23 cellular contexts compared by ENCODE assay signal in genomic region chr15:22956980-22957264, GRCh38. TPM values are rescaled to one million over a fixed set of nuclear protein-coding genes. Genes with fewer than 3 reads are reported as not detected.
A peak's percentile ranks its signal among the peaks of the same experiment; 100 is the strongest.
DNase-seq lines count a peak whose midpoint lies in the region; ATAC-seq, FAIRE-seq and TF ChIP-seq lines count a peak whose summit lies in the region.
"Had no signal": no experiment of that assay in that cellular context is flagged by ENCODE, and none has a peak within 500 bp of the region (broad histone marks: within the 10 kb centered on the region; RNA-seq: fewer than 3 reads in every experiment).

No MANE protein-coding gene starts in this region.

- no peaks in the 10 kb centered on the region for H3K36me3 ChIP-seq in BLaER1 treated with 17β-estradiol and CSF1 and Interleukin-3, amounts not matched to agents 10 nM and 100 nM
- H3K36me3 ChIP-seq in muscle layer of colon (ENCODE audit: insufficient read depth, low read length) (no peaks in the 10 kb centered on the region), osteoblast (ENCODE audit: insufficient read depth, low read length) (no peaks in the 10 kb centered on the region)
- H3K36me3 ChIP-seq: BE2C, esophagus squamous epithelium had no signal

- TF ChIP-seq CTCF in dorsolateral prefrontal cortex (IDR thresholded peaks at IDR 0.05 in 54 of 56, conservative IDR thresholded peaks at IDR 0.05 in 2 of 56; ENCODE audit: low read depth in 1 of 56, partially characterized antibody in 56 of 56) (no peak), osteoblast (IDR thresholded peaks at IDR 0.05; ENCODE audit: extremely low read depth, low read depth, low read length) (no peak)

- no peak for ATAC-seq in GM18867 (IDR thresholded peaks at IDR 0.05; ENCODE audit: unreplicated experiment)
- ATAC-seq: activated CD4-positive, CD25-positive, alpha-beta regulatory T cell treated with anti-CD3 and anti-CD28 coated beads, Interleukin-2, amount 50 U/mL, for 24 hours; effector memory CD8-positive, alpha-beta T cell; Panc1 had no signal

- no peaks in the 10 kb centered on the region; a peak in 2 of 22 replicates for H3K27me3 ChIP-seq in BLaER1 treated with 17β-estradiol and CSF1 and Interleukin-3, amounts not matched to agents 10 nM and 100 nM
- no peaks in the 10 kb centered on the region for H3K27me3 ChIP-seq in dorsolateral prefrontal cortex
- no peaks in the 10 kb centered on the region for H3K27me3 ChIP-seq in muscle layer of colon (ENCODE audit: control insufficient read depth in 1 of 2, insufficient read depth in 2 of 2, low read length in 2 of 2)
- no peaks in the 10 kb centered on the region for H3K27me3 ChIP-seq in osteoblast (ENCODE audit: insufficient read depth, low read length)
- H3K27me3 ChIP-seq: BE2C, esophagus squamous epithelium had no signal

- FAIRE-seq in RCC 7860 (lab: Jason Lieb, UNC) = no peak
- FAIRE-seq: A549, D721Med had no signal

- no peaks in the 10 kb centered on the region for H3K9me3 ChIP-seq in BLaER1 treated with 17β-estradiol and CSF1 and Interleukin-3, amounts not matched to agents 10 nM and 100 nM (replicated peaks in 1 of 11)
- H3K9me3 ChIP-seq in muscle layer of colon (ENCODE audit: low read length) (no peaks in the 10 kb centered on the region), osteoblast (ENCODE audit: low read depth, low read length) (no peaks in the 10 kb centered on the region)
- H3K9me3 ChIP-seq: A549, BE2C, esophagus squamous epithelium had no signal

- H3K79me2 ChIP-seq in osteoblast (ENCODE audit: insufficient read depth, low read length) = peaks cover 94% of the 10 kb centered on the region

- H3K4me2 ChIP-seq in BLaER1 treated with 17β-estradiol and CSF1 and Interleukin-3, amounts not matched to agents 10 nM and 100 nM = peak overlapping the region; percentile 80 to 100 (median 96)
- H3K4me2 ChIP-seq in osteoblast (ENCODE audit: insufficient read depth, low read length) = no peak overlapping the region
- H3K4me2 ChIP-seq: A549 had no signal

- H4K20me1 ChIP-seq in BLaER1 treated with 17β-estradiol and CSF1 and Interleukin-3, amounts not matched to agents 10 nM and 100 nM = peaks cover 57 to 100% (median 98%) of the 10 kb centered on the region in 11 experiments
- H4K20me1 ChIP-seq in osteoblast (ENCODE audit: insufficient read depth, low read length) = peaks cover 68% of the 10 kb centered on the region

- peak overlapping the region in 5 of 10 experiments; percentile 6 to 53 (median 14); a peak in 4 of 20 replicates for H3K4me3 ChIP-seq in BLaER1 treated with 17β-estradiol and CSF1 and Interleukin-3, amounts not matched to agents 10 nM and 100 nM
- H3K4me3 ChIP-seq in dorsolateral prefrontal cortex (no peak overlapping the region), muscle layer of colon (ENCODE audit: low read depth in 1 of 2, low read length in 2 of 2) (no peak overlapping the region), osteoblast (ENCODE audit: insufficient read depth, low read length) (no peak overlapping the region)
- H3K4me3 ChIP-seq: A549, esophagus squamous epithelium had no signal

- peak overlapping the region; percentile 26 to 86 (median 77); a peak in 19 of 22 replicates for H3K27ac ChIP-seq in BLaER1 treated with 17β-estradiol and CSF1 and Interleukin-3, amounts not matched to agents 10 nM and 100 nM
- H3K27ac ChIP-seq in dorsolateral prefrontal cortex (peak overlapping the region in 45 of 59 donors; percentile 7 to 90 (median 70)), muscle layer of colon (ENCODE audit: low read depth, low read length) (peak overlapping the region; percentile 25), osteoblast (ENCODE audit: low read depth, low read length) (no peak overlapping the region)
- H3K27ac ChIP-seq: A549 had no signal

- DNase-seq in NOMO-1 treated with dmso at 0.1 percent for 144 hours (lab: John Stamatoyannopoulos, UW; ENCODE audit: unreplicated experiment) (peak; percentile 77), dorsolateral prefrontal cortex (no peak), osteoblast (ENCODE audit: insufficient read length, low spot score, missing footprints) (no peak), RCC 7860 (ENCODE audit: low spot score) (no peak)
- no peak for DNase-seq in activated CD4-positive, alpha-beta T cell treated with anti-CD3 and anti-CD28 coated beads for 1 hour
- DNase-seq: activated naive CD4-positive, alpha-beta T cell treated with anti-CD3 and anti-CD28 coated beads for 36 hours; activated T-cell treated with anti-CD3 and anti-CD28 coated beads, Interleukin-2, amount 50 U/mL, for 24 hours; cerebellar nuclear complex; effector memory CD8-positive, alpha-beta T cell; EL; esophagus squamous epithelium; HCEC 1CT; left cardiac atrium; NCI-H1436; NCI-H526 treated with DMSO at 0.1 percent for 48 hours had no signal

- no peak overlapping the region for H2AFZ ChIP-seq in osteoblast (ENCODE audit: low read length)

- intact Hi-C loops in dorsolateral prefrontal cortex (cut with DNase I) = no loop called here

- H3K4me1 ChIP-seq in BLaER1 treated with 17β-estradiol and CSF1 and Interleukin-3, amounts not matched to agents 10 nM and 100 nM = peaks cover 100% of the 10 kb centered on the region in 10 experiments
- H3K4me1 ChIP-seq in muscle layer of colon (ENCODE audit: insufficient read depth, low read length) (peaks cover 34% of the 10 kb centered on the region), osteoblast (ENCODE audit: insufficient read depth, low read length) (peaks cover 12% of the 10 kb centered on the region)
- H3K4me1 ChIP-seq: BE2C had no signal

- H3K9ac ChIP-seq in BLaER1 treated with 17β-estradiol and CSF1 and Interleukin-3, amounts not matched to agents 10 nM and 100 nM = peak overlapping the region; percentile 48 to 77 (median 72); a peak in 12 of 22 replicates
- H3K9ac ChIP-seq in muscle layer of colon (ENCODE audit: low read length) = no peak overlapping the region

RNA-seq across cellular contexts. Expression of gene CYFIP1, which starts 23.2 kb away (rescaled TPM):
- total RNA-seq in dorsolateral prefrontal cortex (100 to 1,000 TPM in 18 of 120 experiments, 10 to 100 TPM in 102; 46.3 to 138 (median 84.8) TPM), osteoblast (104 and 107 TPM in 2 replicates)
